In genomic region chr17:67244621-67245072, GRCh38 we compare ENCODE assay signal across 1 cellular context.
TF ChIP-seq lines count a peak whose summit lies in the region.

No MANE protein-coding gene starts in this region.

TF ChIP-seq in HepG2, 621 proteins besides CTCF, POLR2A, EP300 and RAD21 (continued from another document and continues in another):
- TF ChIP-seq IRF1 (CRISPR knock-in tag; IDR thresholded peaks at IDR 0.05; ENCODE audit: low read depth) (no peak), ZC3H4 (CRISPR knock-in tag; IDR thresholded peaks at IDR 0.05; ENCODE audit: borderline replicate concordance) (no peak), ZNF589 (CRISPR knock-in tag; conservative IDR thresholded peaks at IDR 0.05) (no peak), ZNF850 (CRISPR knock-in tag; conservative IDR thresholded peaks at IDR 0.05) (no peak), CEBPG (CRISPR knock-in tag; IDR thresholded peaks at IDR 0.05) (no peak), TRIM22 (IDR thresholded peaks at IDR 0.05) (no peak), RARG (CRISPR knock-in tag; IDR thresholded peaks at IDR 0.05; ENCODE audit: low read depth) (no peak), ZSCAN20 (CRISPR knock-in tag; IDR thresholded peaks at IDR 0.05; ENCODE audit: borderline replicate concordance) (peak; percentile 70), NR2F6 (IDR thresholded peaks at IDR 0.05) (no peak), NR2F6 (CRISPR knock-in tag; IDR thresholded peaks at IDR 0.05) (0 out of 2 replicates have a peak, but pooled peaks have one; percentile 14), MYNN (CRISPR knock-in tag; IDR thresholded peaks at IDR 0.05; ENCODE audit: low read depth) (no peak), ZNF710 (CRISPR knock-in tag; IDR thresholded peaks at IDR 0.05; ENCODE audit: borderline replicate concordance) (peak; percentile 53; the same call in 1 of the 2 replicates), ZNF225 (CRISPR knock-in tag; IDR thresholded peaks at IDR 0.05) (peak; percentile 85; the same call in 1 of the 2 replicates), ZNF260 (CRISPR knock-in tag; IDR thresholded peaks at IDR 0.05; ENCODE audit: borderline replicate concordance, low read depth) (no peak), CBX2 (IDR thresholded peaks at IDR 0.05; ENCODE audit: low read depth, low read length) (no peak), CBX2 (CRISPR knock-in tag; IDR thresholded peaks at IDR 0.05; ENCODE audit: low read depth) (no peak), NFIB (CRISPR knock-in tag; IDR thresholded peaks at IDR 0.05; ENCODE audit: borderline replicate concordance) (no peak), ZNF790 (CRISPR knock-in tag; IDR thresholded peaks at IDR 0.05; ENCODE audit: borderline replicate concordance) (no peak), ZNF704 (CRISPR knock-in tag; IDR thresholded peaks at IDR 0.05; ENCODE audit: borderline replicate concordance) (no peak), ZNF558 (CRISPR knock-in tag; IDR thresholded peaks at IDR 0.05; ENCODE audit: borderline replicate concordance) (no peak), ZNF460 (CRISPR knock-in tag; IDR thresholded peaks at IDR 0.05; ENCODE audit: borderline replicate concordance) (no peak), BORCS8-MEF2B (CRISPR knock-in tag; IDR thresholded peaks at IDR 0.05) (no peak), KLF13 (CRISPR knock-in tag; IDR thresholded peaks at IDR 0.05) (no peak), MTF1 (CRISPR knock-in tag; IDR thresholded peaks at IDR 0.05) (no peak), JDP2 (CRISPR knock-in tag; IDR thresholded peaks at IDR 0.05; ENCODE audit: borderline replicate concordance) (no peak), SMAD3 (CRISPR knock-in tag; IDR thresholded peaks at IDR 0.05) (no peak), HMGA1 (CRISPR knock-in tag; conservative IDR thresholded peaks at IDR 0.05) (no peak), NPAS2 (CRISPR knock-in tag; IDR thresholded peaks at IDR 0.05; ENCODE audit: borderline replicate concordance) (0 out of 2 replicates have a peak, but pooled peaks have one; percentile 27), ZNF264 (CRISPR knock-in tag; IDR thresholded peaks at IDR 0.05) (no peak), NR2F1 (CRISPR knock-in tag; IDR thresholded peaks at IDR 0.05) (no peak), ASH2L (IDR thresholded peaks at IDR 0.05; ENCODE audit: insufficient read length, low read depth, low read length) (no peak), DPF2 (CRISPR knock-in tag; IDR thresholded peaks at IDR 0.05; ENCODE audit: borderline replicate concordance, low read depth) (no peak), CERS6 (CRISPR knock-in tag; IDR thresholded peaks at IDR 0.05) (0 out of 2 replicates have a peak, but pooled peaks have one; percentile 12), FOXK1 (CRISPR knock-in tag; IDR thresholded peaks at IDR 0.05; ENCODE audit: borderline replicate concordance, low read depth) (no peak), AFF4 (CRISPR knock-in tag; IDR thresholded peaks at IDR 0.05) (no peak), SP140L (CRISPR knock-in tag; IDR thresholded peaks at IDR 0.05; ENCODE audit: borderline replicate concordance) (0 out of 2 replicates have a peak, but pooled peaks have one; percentile 28), ISX (CRISPR knock-in tag; conservative IDR thresholded peaks at IDR 0.05) (peak; percentile 53; the same call in 1 of the 2 replicates), ZMAT3 (CRISPR knock-in tag; conservative IDR thresholded peaks at IDR 0.05) (no peak; the same call in 1 of the 2 replicates), ZNF10 (CRISPR knock-in tag; IDR thresholded peaks at IDR 0.05; ENCODE audit: borderline replicate concordance, low read depth) (no peak), HMGXB3 (CRISPR knock-in tag; IDR thresholded peaks at IDR 0.05; ENCODE audit: borderline replicate concordance) (no peak), ZNF101 (CRISPR knock-in tag; IDR thresholded peaks at IDR 0.05; ENCODE audit: borderline replicate concordance, low read depth) (no peak), TBX2 (CRISPR knock-in tag; IDR thresholded peaks at IDR 0.05; ENCODE audit: borderline replicate concordance) (no peak), HDAC2 (CRISPR knock-in tag; IDR thresholded peaks at IDR 0.05) (no peak), KDM5B (CRISPR knock-in tag; IDR thresholded peaks at IDR 0.05; ENCODE audit: borderline replicate concordance) (no peak), ZNF441 (CRISPR knock-in tag; IDR thresholded peaks at IDR 0.05; ENCODE audit: borderline replicate concordance) (no peak)
- TF ChIP-seq, protein P1, sequence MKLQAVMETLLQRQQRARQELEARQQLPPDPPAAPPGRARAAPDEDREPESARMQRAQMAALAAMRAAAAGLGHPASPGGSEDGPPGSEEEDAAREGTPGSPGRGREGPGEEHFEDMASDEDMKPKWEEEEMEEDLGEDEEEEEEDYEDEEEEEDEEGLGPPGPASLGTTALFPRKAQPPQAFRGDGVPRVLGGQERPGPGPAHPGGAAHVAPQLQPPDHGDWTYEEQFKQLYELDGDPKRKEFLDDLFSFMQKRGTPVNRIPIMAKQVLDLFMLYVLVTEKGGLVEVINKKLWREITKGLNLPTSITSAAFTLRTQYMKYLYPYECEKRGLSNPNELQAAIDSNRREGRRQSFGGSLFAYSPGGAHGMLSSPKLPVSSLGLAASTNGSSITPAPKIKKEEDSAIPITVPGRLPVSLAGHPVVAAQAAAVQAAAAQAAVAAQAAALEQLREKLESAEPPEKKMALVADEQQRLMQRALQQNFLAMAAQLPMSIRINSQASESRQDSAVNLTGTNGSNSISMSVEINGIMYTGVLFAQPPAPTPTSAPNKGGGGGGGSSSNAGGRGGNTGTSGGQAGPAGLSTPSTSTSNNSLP (IDR thresholded peaks at IDR 0.05; ENCODE audit: low read depth, low read length), result no peak
- TF ChIP-seq, protein P2, sequence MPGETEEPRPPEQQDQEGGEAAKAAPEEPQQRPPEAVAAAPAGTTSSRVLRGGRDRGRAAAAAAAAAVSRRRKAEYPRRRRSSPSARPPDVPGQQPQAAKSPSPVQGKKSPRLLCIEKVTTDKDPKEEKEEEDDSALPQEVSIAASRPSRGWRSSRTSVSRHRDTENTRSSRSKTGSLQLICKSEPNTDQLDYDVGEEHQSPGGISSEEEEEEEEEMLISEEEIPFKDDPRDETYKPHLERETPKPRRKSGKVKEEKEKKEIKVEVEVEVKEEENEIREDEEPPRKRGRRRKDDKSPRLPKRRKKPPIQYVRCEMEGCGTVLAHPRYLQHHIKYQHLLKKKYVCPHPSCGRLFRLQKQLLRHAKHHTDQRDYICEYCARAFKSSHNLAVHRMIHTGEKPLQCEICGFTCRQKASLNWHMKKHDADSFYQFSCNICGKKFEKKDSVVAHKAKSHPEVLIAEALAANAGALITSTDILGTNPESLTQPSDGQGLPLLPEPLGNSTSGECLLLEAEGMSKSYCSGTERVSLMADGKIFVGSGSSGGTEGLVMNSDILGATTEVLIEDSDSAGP (CRISPR knock-in tag; IDR thresholded peaks at IDR 0.05; ENCODE audit: borderline replicate concordance), result no peak
- TF ChIP-seq, protein P3, sequence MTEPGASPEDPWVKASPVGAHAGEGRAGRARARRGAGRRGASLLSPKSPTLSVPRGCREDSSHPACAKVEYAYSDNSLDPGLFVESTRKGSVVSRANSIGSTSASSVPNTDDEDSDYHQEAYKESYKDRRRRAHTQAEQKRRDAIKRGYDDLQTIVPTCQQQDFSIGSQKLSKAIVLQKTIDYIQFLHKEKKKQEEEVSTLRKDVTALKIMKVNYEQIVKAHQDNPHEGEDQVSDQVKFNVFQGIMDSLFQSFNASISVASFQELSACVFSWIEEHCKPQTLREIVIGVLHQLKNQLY (CRISPR knock-in tag; IDR thresholded peaks at IDR 0.05), result no peak
